Comparison of ENCODE assay signal across 9 cellular contexts in the genomic region with DNA sequence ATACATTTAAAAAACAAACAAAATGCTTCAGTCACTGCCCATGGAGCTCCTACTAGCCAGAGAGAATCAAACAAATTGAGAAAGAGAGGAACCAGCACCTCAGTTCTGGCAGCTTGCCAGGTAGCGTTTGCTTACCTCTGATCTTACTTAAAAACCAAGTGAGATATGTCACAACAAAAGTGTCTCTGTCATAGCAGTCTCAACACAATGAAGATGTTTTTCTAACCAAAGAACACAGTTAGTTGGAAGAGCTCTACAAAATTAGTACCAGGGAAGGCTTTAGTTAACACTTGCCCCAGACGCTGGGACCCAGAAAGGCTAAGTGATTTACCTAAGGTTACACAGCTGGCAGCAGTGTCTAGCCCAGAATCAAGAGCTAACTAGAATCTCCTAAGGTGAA. TPM values are rescaled to one million over a fixed set of nuclear protein-coding genes. Genes with fewer than 3 reads are reported as not detected.
A peak's percentile ranks its signal among the peaks of the same experiment; 100 is the strongest.
DNase-seq lines count a peak whose midpoint lies in the region; ATAC-seq and TF ChIP-seq lines count a peak whose summit lies in the region.
"Had no signal": no experiment of that assay in that cellular context is flagged by ENCODE, and none has a peak within 500 bp of the region (broad histone marks: within the 10 kb centered on the region; RNA-seq: fewer than 3 reads in every experiment).

No MANE protein-coding gene starts in this region.

- H3K36me3 Mint-ChIP-seq in dendritic cell treated with granulocyte-macrophage colony-stimulating factor and Interleukin-4, amounts not matched to agents 40 ng/mL and 50 ng/mL, for 4 days (ENCODE audit: low read depth): peaks cover 26% of the 10 kb centered on the region
- H3K36me3 Mint-ChIP-seq in activated T-helper 17 cell treated with anti-CD3 and anti-CD28 coated beads, Interleukin-2, amount 50 U/mL, for 72 hours (ENCODE audit: low read depth): no peaks in the 10 kb centered on the region

- H3K36me3 ChIP-seq in prostate gland: no peaks in the 10 kb centered on the region

- CTCF ChIA-PET in HEK293T (lab: Yijun Ruan, JAX): no interaction called here

- TF ChIP-seq CTCF in prostate gland (IDR thresholded peaks at IDR 0.05): no peak

- peak overlapping the region; percentile 9 for H3K4me3 Mint-ChIP-seq in dendritic cell treated with granulocyte-macrophage colony-stimulating factor and Interleukin-4, amounts not matched to agents 40 ng/mL and 50 ng/mL, for 4 days
- no peak overlapping the region for H3K4me3 Mint-ChIP-seq in activated T-helper 17 cell treated with anti-CD3 and anti-CD28 coated beads, Interleukin-2, amount 50 U/mL, for 72 hours

- no peak for TF ChIP-seq POLR2A in prostate gland (IDR thresholded peaks at IDR 0.05)

- no peak overlapping the region for H3K27ac ChIP-seq in prostate gland
- H3K27ac ChIP-seq: KMS-11 had no signal

- no peaks in the 10 kb centered on the region for H3K4me1 ChIP-seq in prostate gland (replicated peaks)

- no peaks in the 10 kb centered on the region for H3K27me3 Mint-ChIP-seq in dendritic cell treated with granulocyte-macrophage colony-stimulating factor and Interleukin-4, amounts not matched to agents 40 ng/mL and 50 ng/mL, for 4 days
- peaks cover 48% of the 10 kb centered on the region for H3K27me3 Mint-ChIP-seq in activated T-helper 17 cell treated with anti-CD3 and anti-CD28 coated beads, Interleukin-2, amount 50 U/mL, for 72 hours

- no peaks in the 10 kb centered on the region for H3K27me3 ChIP-seq in prostate gland (replicated peaks; ENCODE audit: insufficient read depth)

- no peaks in the 10 kb centered on the region for H3K9me3 Mint-ChIP-seq in dendritic cell treated with granulocyte-macrophage colony-stimulating factor and Interleukin-4, amounts not matched to agents 40 ng/mL and 50 ng/mL, for 4 days
- H3K9me3 Mint-ChIP-seq in activated T-helper 17 cell treated with anti-CD3 and anti-CD28 coated beads, Interleukin-2, amount 50 U/mL, for 72 hours: no peaks in the 10 kb centered on the region

- peak; percentile 32 for DNase-seq in DMS79 treated with DMSO at 0.1 percent for 48 hours (lab: John Stamatoyannopoulos, UW)
- DNase-seq in DMS79 (lab: John Stamatoyannopoulos, UW): no peak
- peak; percentile 11 for DNase-seq in NCI-H2196 treated with DMSO at 0.1 percent for 48 hours (lab: John Stamatoyannopoulos, UW; ENCODE audit: unreplicated experiment)
- DNase-seq in prostate gland (ENCODE audit: low spot score): peak; percentile 18
- DNase-seq in NCI-H1436 treated with DMSO at 0.1 percent for 48 hours (lab: John Stamatoyannopoulos, UW): no peak
- DNase-seq in HEK293T (ENCODE audit: extremely low spot score): no peak

- no peak for ATAC-seq in activated T-helper 17 cell treated with anti-CD3 and anti-CD28 coated beads, Interleukin-2, amount 50 U/mL, for 72 hours (replicated peaks)

- H3K4me1 Mint-ChIP-seq in dendritic cell treated with granulocyte-macrophage colony-stimulating factor and Interleukin-4, amounts not matched to agents 40 ng/mL and 50 ng/mL, for 4 days (ENCODE audit: low read depth): peaks cover 45% of the 10 kb centered on the region
- peaks cover 22% of the 10 kb centered on the region for H3K4me1 Mint-ChIP-seq in activated T-helper 17 cell treated with anti-CD3 and anti-CD28 coated beads, Interleukin-2, amount 50 U/mL, for 72 hours

- H3K4me3 ChIP-seq in prostate gland: no peak overlapping the region

- intact Hi-C loops in dendritic cell treated with granulocyte-macrophage colony-stimulating factor and Interleukin-4, amounts not matched to agents 40 ng/mL and 50 ng/mL, for 4 days (cut with micrococcal nuclease): no loop called here
- intact Hi-C loops in prostate gland (cut with DNase I): loop anchor here (10.0 kb wide), 3 partner anchors 62 to 448 kb away; no protein-coding TSS in a partner anchor

- 38% methylated on average over 2 of the region's 2 CpGs for WGBS in prostate gland

- H3K27ac Mint-ChIP-seq in dendritic cell treated with granulocyte-macrophage colony-stimulating factor and Interleukin-4, amounts not matched to agents 40 ng/mL and 50 ng/mL, for 4 days: no peak overlapping the region
- H3K27ac Mint-ChIP-seq in activated T-helper 17 cell treated with anti-CD3 and anti-CD28 coated beads, Interleukin-2, amount 50 U/mL, for 72 hours: no peak overlapping the region

- H3K9me3 ChIP-seq in prostate gland: no peaks in the 10 kb centered on the region

- POLR2A ChIA-PET in HEK293T (lab: Yijun Ruan, JAX): interaction anchor here (1.0 to 1.2 kb wide), 2 partner anchors 52 to 247 kb away, joined by 3 read pairs; partner anchors contain the start of gene IFRD1

TF ChIP-seq in HEK293T, 16 proteins besides CTCF, POLR2A, EP300 and RAD21:
- no peak for TF ChIP-seq CTBP1 (IDR thresholded peaks at IDR 0.05; ENCODE audit: borderline replicate concordance)
- no peak for TF ChIP-seq LEF1 (IDR thresholded peaks at IDR 0.05; ENCODE audit: borderline replicate concordance)
- TF ChIP-seq ARNT (IDR thresholded peaks at IDR 0.05): no peak
- no peak for TF ChIP-seq BHLHE40 (IDR thresholded peaks at IDR 0.05; ENCODE audit: borderline replicate concordance)
- no peak for TF ChIP-seq ZNF384 (IDR thresholded peaks at IDR 0.05)
- no peak for TF ChIP-seq PKNOX1 (IDR thresholded peaks at IDR 0.05)
- TF ChIP-seq HDGF (IDR thresholded peaks at IDR 0.05; ENCODE audit: borderline replicate concordance): no peak
- no peak for TF ChIP-seq L3MBTL2 (conservative IDR thresholded peaks at IDR 0.05)
- no peak for TF ChIP-seq FOXA1 (IDR thresholded peaks at IDR 0.05)
- no peak for TF ChIP-seq ELF4 (IDR thresholded peaks at IDR 0.05)
- no peak for TF ChIP-seq SP1 (IDR thresholded peaks at IDR 0.05)
- TF ChIP-seq FOXM1 (IDR thresholded peaks at IDR 0.05; ENCODE audit: borderline replicate concordance): no peak

RNA-seq across cellular contexts. Expression of gene DOCK4, which starts 3.4 kb away (rescaled TPM):
- 10 to 100 TPM; 21.8 to 37.4 TPM for total RNA-seq in prostate gland
- total RNA-seq in activated T-helper 17 cell treated with anti-CD3 and anti-CD28 coated beads, Interleukin-2, amount 50 U/mL, for 72 hours: 1 to 10 TPM in 1 of 2 donors, under 1 TPM in 1; 0.50 to 1.5 TPM

RNA-seq across cellular contexts. Expression of gene ZNF277, which starts 3.7 kb away (rescaled TPM):
- 10 to 100 TPM; 23.0 to 33.1 TPM for total RNA-seq in prostate gland
- total RNA-seq in activated T-helper 17 cell treated with anti-CD3 and anti-CD28 coated beads, Interleukin-2, amount 50 U/mL, for 72 hours: 10 to 100 TPM; 11.6 to 19.4 TPM

Comparison
In these comparisons a context has a peak if more than half of its experiments do, and no peak if none do; other contexts are left out.
1. DNase-seq: peak in DMS79 treated with DMSO at 0.1 percent for 48 hours (single experiment), NCI-H2196 treated with DMSO at 0.1 percent for 48 hours (single experiment) and prostate gland (single experiment); none in DMS79 (single experiment), NCI-H1436 treated with DMSO at 0.1 percent for 48 hours (single experiment) and HEK293T (single experiment).
2. RNA of gene DOCK4, which starts 3.4 kb away (total RNA-seq): 21.8 to 37.4 TPM in prostate gland; 0.50 to 1.5 TPM in activated T-helper 17 cell treated with anti-CD3 and anti-CD28 coated beads, Interleukin-2, amount 50 U/mL, for 72 hours; every median in the first group is over 4 times any median in the second.